ENCODE assay signal across 21 cellular contexts in the genomic region with DNA sequence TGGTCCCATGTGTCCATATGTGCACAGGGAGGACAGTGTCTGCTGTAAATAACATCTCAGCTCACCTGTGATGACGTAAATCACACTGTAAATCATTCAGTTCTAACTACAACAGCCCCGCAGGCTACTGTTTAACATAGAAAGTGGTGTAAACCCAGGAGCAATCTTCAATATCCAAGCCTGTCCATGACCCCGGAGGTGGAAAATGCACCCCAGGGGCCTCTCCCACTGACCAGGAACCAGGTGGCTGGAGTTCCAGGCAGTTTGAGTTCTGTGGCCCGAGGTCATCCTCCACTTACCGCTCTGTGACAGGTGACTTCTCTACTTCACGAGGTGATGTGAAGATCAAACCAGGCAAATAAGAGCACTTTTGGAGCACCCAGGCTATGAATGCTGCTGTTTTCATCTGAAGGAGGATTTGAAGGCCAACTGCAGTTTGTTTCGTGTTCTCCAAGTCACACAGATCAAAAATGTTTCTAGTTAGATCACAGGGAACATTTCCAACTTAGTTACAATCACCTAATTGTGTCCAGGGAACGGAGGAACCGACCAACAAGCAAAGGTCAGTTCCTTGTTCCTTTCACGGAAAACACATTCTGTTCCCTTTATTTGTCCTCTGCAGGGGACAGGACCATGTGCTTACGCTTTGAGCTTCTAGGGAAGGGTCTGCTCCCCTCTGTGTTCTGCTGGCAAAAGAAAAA.
DNase-seq lines count a peak whose midpoint lies in the region; ATAC-seq, FAIRE-seq and TF ChIP-seq lines count a peak whose summit lies in the region.
"Had no signal": no experiment of that assay in that cellular context is flagged by ENCODE, and none has a peak within 500 bp of the region (broad histone marks: within the 10 kb centered on the region; RNA-seq: fewer than 3 reads in every experiment).

No MANE protein-coding gene starts in this region.

- H3K27ac Mint-ChIP-seq in neural progenitor cell: peak overlapping the region; percentile 91
- H3K27ac Mint-ChIP-seq: memory B cell; natural killer cell treated with Interleukin-12 subunit alpha and Interleukin-12 subunit beta and Interleukin-15 and Interleukin-18, amount 100 ng/mL, for 72 hours; stimulated activated memory B cell treated with anti-CD40 and anti-IgM and Interleukin-4, amounts not matched to agents 10 μg/mL and 1 μg/mL and 100 μg/mL, for 72 hours had no signal

- H3K36me3 ChIP-seq in neural progenitor cell: no peaks in the 10 kb centered on the region
- H3K36me3 ChIP-seq: upper lobe of right lung had no signal

- H3K4me1 ChIP-seq in neural progenitor cell: peaks cover 12% of the 10 kb centered on the region
- H3K4me1 ChIP-seq: upper lobe of right lung had no signal

- no peaks in the 10 kb centered on the region for H3K9me3 ChIP-seq in neural progenitor cell (ENCODE audit: low read depth)
- H3K9me3 ChIP-seq: upper lobe of right lung had no signal

- H3F3A ChIP-seq in neural progenitor cell (ENCODE audit: low read depth): no peaks in the 10 kb centered on the region

- in situ Hi-C loops in SK-MEL-5 (cut with HindIII; ENCODE audit: low pct_unique_long_range_greater_than_20kb, low sequenced_read_pairs): no loop called here

- no peak overlapping the region for H3K4me3 ChIP-seq in neural progenitor cell
- H3K4me3 ChIP-seq: coronary artery, SK-N-MC, upper lobe of right lung had no signal

- H3K27me3 Mint-ChIP-seq in neural progenitor cell (ENCODE audit: insufficient read depth, low read depth): peaks cover 2% of the 10 kb centered on the region
- H3K27me3 Mint-ChIP-seq: CD4-positive, CD25-positive, alpha-beta regulatory T cell; memory B cell; natural killer cell treated with Interleukin-12 subunit alpha and Interleukin-12 subunit beta and Interleukin-15 and Interleukin-18, amount 100 ng/mL, for 72 hours had no signal

- TF ChIP-seq CTCF in neural progenitor cell (IDR thresholded peaks at IDR 0.05): no peak

- H3K4me1 Mint-ChIP-seq in neural progenitor cell: peaks cover 30% of the 10 kb centered on the region
- H3K4me1 Mint-ChIP-seq: memory B cell; stimulated activated memory B cell treated with anti-CD40 and anti-IgM and Interleukin-4, amounts not matched to agents 10 μg/mL and 1 μg/mL and 100 μg/mL, for 72 hours had no signal

- H3K9ac ChIP-seq in neural progenitor cell: no peak overlapping the region

- H3K27me3 ChIP-seq in neural progenitor cell: no peaks in the 10 kb centered on the region
- H3K27me3 ChIP-seq: upper lobe of right lung had no signal

- peak overlapping the region; percentile 38 for H3K4me3 Mint-ChIP-seq in neural progenitor cell
- H3K4me3 Mint-ChIP-seq: CD4-positive, CD25-positive, alpha-beta regulatory T cell; memory B cell; natural killer cell treated with Interleukin-12 subunit alpha and Interleukin-12 subunit beta and Interleukin-15 and Interleukin-18, amount 100 ng/mL, for 72 hours; stimulated activated memory B cell treated with anti-CD40 and anti-IgM and Interleukin-4, amounts not matched to agents 10 μg/mL and 1 μg/mL and 100 μg/mL, for 72 hours had no signal

- H3K79me2 ChIP-seq in neural progenitor cell (ENCODE audit: low read depth): no peaks in the 10 kb centered on the region

- peaks cover 3% of the 10 kb centered on the region for H3K9me3 Mint-ChIP-seq in neural progenitor cell
- H3K9me3 Mint-ChIP-seq: CD4-positive, CD25-positive, alpha-beta regulatory T cell; memory B cell; natural killer cell treated with Interleukin-12 subunit alpha and Interleukin-12 subunit beta and Interleukin-15 and Interleukin-18, amount 100 ng/mL, for 72 hours; stimulated activated memory B cell treated with anti-CD40 and anti-IgM and Interleukin-4, amounts not matched to agents 10 μg/mL and 1 μg/mL and 100 μg/mL, for 72 hours had no signal

- no peak for FAIRE-seq in urothelium cell line (lab: Jason Lieb, UNC)
- FAIRE-seq: keratinocyte had no signal

- ATAC-seq in GM19467 (IDR thresholded peaks at IDR 0.05; ENCODE audit: unreplicated experiment): no peak
- ATAC-seq in HG03175 (IDR thresholded peaks at IDR 0.05; ENCODE audit: unreplicated experiment): no peak
- ATAC-seq: HCT116; stimulated activated memory B cell treated with anti-CD40 and anti-IgM and Interleukin-4, amounts not matched to agents 10 μg/mL and 1 μg/mL and 100 μg/mL, for 72 hours had no signal

- H3K36me3 Mint-ChIP-seq in neural progenitor cell: no peaks in the 10 kb centered on the region
- H3K36me3 Mint-ChIP-seq: CD4-positive, CD25-positive, alpha-beta regulatory T cell; memory B cell; natural killer cell treated with Interleukin-12 subunit alpha and Interleukin-12 subunit beta and Interleukin-15 and Interleukin-18, amount 100 ng/mL, for 72 hours; stimulated activated memory B cell treated with anti-CD40 and anti-IgM and Interleukin-4, amounts not matched to agents 10 μg/mL and 1 μg/mL and 100 μg/mL, for 72 hours had no signal

- H3K4me2 ChIP-seq in neural progenitor cell: no peak overlapping the region

- DNase-seq in Ammon's horn (ENCODE audit: low spot score) (peak; percentile 85), SK-MEL-5 (ENCODE audit: low read depth, low spot score) (peak; percentile 43), foreskin melanocyte (peak; percentile 81), neural progenitor cell (ENCODE audit: low spot score) (no peak), NOMO-1 treated with DMSO at 0.1 percent for 48 hours (lab: John Stamatoyannopoulos, UW; ENCODE audit: unreplicated experiment) (no peak), urothelium cell line (ENCODE audit: low spot score) (no peak)
- DNase-seq: activated CD4-positive, CD25-positive, alpha-beta regulatory T cell treated with anti-CD3 and anti-CD28 coated beads, Interleukin-2, amount 50 U/mL, for 72 hours; CD4-positive, CD25-positive, alpha-beta regulatory T cell; KG1; NCI-H2107; NCI-H524 had no signal

- H4K20me1 ChIP-seq in neural progenitor cell (ENCODE audit: low read depth): no peaks in the 10 kb centered on the region

- H2AFZ ChIP-seq in neural progenitor cell (replicated peaks): no peak overlapping the region

- H3K27ac ChIP-seq in neural progenitor cell: no peak overlapping the region
- H3K27ac ChIP-seq: SK-N-MC, upper lobe of right lung had no signal

Comparison
In these comparisons a context has a peak if more than half of its experiments do, and no peak if none do; other contexts are left out.
1. DNase-seq: peak in Ammon's horn (single experiment), SK-MEL-5 (single experiment) and foreskin melanocyte (single experiment); none in neural progenitor cell (single experiment), NOMO-1 treated with DMSO at 0.1 percent for 48 hours (single experiment) and urothelium cell line (single experiment).